20 cellular contexts compared by ENCODE assay signal in genomic region chr9:128840524-128840923, GRCh38. TPM values are rescaled to one million over a fixed set of nuclear protein-coding genes. Genes with fewer than 3 reads are reported as not detected.
DNase-seq lines count a peak whose midpoint lies in the region; ATAC-seq and TF ChIP-seq lines count a peak whose summit lies in the region.
"Had no signal": no experiment of that assay in that cellular context is flagged by ENCODE, and none has a peak within 500 bp of the region (broad histone marks: within the 10 kb centered on the region; RNA-seq: fewer than 3 reads in every experiment).

No MANE protein-coding gene starts in this region.

- no peak for DNase-seq in left lobe of liver (ENCODE audit: low spot score)
- no peak for DNase-seq in right lobe of liver
- DNase-seq in activated effector memory CD4-positive, alpha-beta T cell treated with anti-CD3 and anti-CD28 coated beads, Interleukin-2, amount 50 U/mL, for 16 hours: no peak
- DNase-seq in mesendoderm: no peak
- DNase-seq: 8988T; ACHN; BE2C; C1 segment of cervical spinal cord; CD4-positive, alpha-beta T cell; CD8-positive, alpha-beta T cell; DMS 273 treated with DMSO at 0.1 percent for 48 hours; DMS153; DMS53; DMS79; DND-41; EL; GDM1 had no signal

- H2BK120ac ChIP-seq in mesendoderm (ENCODE audit: low read depth, low read length): no peak overlapping the region

- TF ChIP-seq POLR2A in right lobe of liver (IDR thresholded peaks at IDR 0.05): no peak

- no peak overlapping the region for H3K4ac ChIP-seq in mesendoderm (ENCODE audit: low read depth, low read length)

- no peak for TF ChIP-seq CTCF in 22Rv1 (IDR thresholded peaks at IDR 0.05)
- no peak for TF ChIP-seq CTCF in right lobe of liver (IDR thresholded peaks at IDR 0.05)

- no peaks in the 10 kb centered on the region for H3K9me3 ChIP-seq in right lobe of liver
- H3K9me3 ChIP-seq: BE2C, BLaER1 had no signal

- H2BK5ac ChIP-seq in mesendoderm (ENCODE audit: low read length): no peak overlapping the region

- intact Hi-C loops in right lobe of liver (cut with DNase I): no loop called here

- no peak overlapping the region for H2AK5ac ChIP-seq in mesendoderm (ENCODE audit: low read length)

- H4K5ac ChIP-seq in mesendoderm (ENCODE audit: low read length): no peak overlapping the region

- peak; percentile 22 for ATAC-seq in left lobe of liver
- ATAC-seq in right lobe of liver: peak; percentile 34 to 65 (median 58)
- ATAC-seq: CD8-positive, alpha-beta T cell; GM12878 had no signal

- H2BK15ac ChIP-seq in mesendoderm (replicated peaks; ENCODE audit: low read depth): no peak overlapping the region

- no peak overlapping the region for H3K4me3 ChIP-seq in right lobe of liver
- no peak overlapping the region for H3K4me3 ChIP-seq in mesendoderm (ENCODE audit: low read length)
- H3K4me3 ChIP-seq: BLaER1, GM12878 had no signal

- H3K36me3 ChIP-seq in right lobe of liver (no peaks in the 10 kb centered on the region), mesendoderm (ENCODE audit: control insufficient read depth, insufficient read depth, low read length) (no peaks in the 10 kb centered on the region)

- no peak overlapping the region for H3K56ac ChIP-seq in mesendoderm (ENCODE audit: low read length)

- no peak overlapping the region for H3K18ac ChIP-seq in mesendoderm (ENCODE audit: low read length)

- H3K79me2 ChIP-seq in mesendoderm (ENCODE audit: control insufficient read depth, insufficient read depth, low read length): no peaks in the 10 kb centered on the region

- no peaks in the 10 kb centered on the region for H3K27me3 ChIP-seq in right lobe of liver
- H3K27me3 ChIP-seq in mesendoderm (ENCODE audit: insufficient read depth, low read length, poor library complexity): no peaks in the 10 kb centered on the region
- H3K27me3 ChIP-seq: BE2C, BLaER1 had no signal

- H4K8ac ChIP-seq in mesendoderm (ENCODE audit: low read depth, low read length): no peak overlapping the region

- peaks cover 0 to 12% (median 0%) of the 10 kb centered on the region in 4 donors for H3K4me1 ChIP-seq in right lobe of liver
- H3K4me1 ChIP-seq in mesendoderm (ENCODE audit: control insufficient read depth, low read depth, low read length): no peaks in the 10 kb centered on the region

- no peak overlapping the region for H3K4me2 ChIP-seq in mesendoderm (ENCODE audit: low read length)
- H3K4me2 ChIP-seq: BLaER1 had no signal

- H3K27ac ChIP-seq in 22Rv1 (peak overlapping the region; percentile 70), right lobe of liver (no peak overlapping the region), mesendoderm (ENCODE audit: low read depth, low read length) (no peak overlapping the region)
- H3K27ac ChIP-seq: BLaER1 had no signal

- H3K79me1 ChIP-seq in mesendoderm (ENCODE audit: low read length): no peaks in the 10 kb centered on the region

- WGBS in right lobe of liver (ENCODE audit: insufficient coverage, low coverage, low lambda C conversion rate, missing lambda C conversion rate): 86% methylated on average over 1 of the region's 1 CpG
- WGBS in mesendoderm (ENCODE audit: extremely low coverage, insufficient coverage, low lambda C conversion rate): no CpG with 5 or more reads among the region's 1 CpG

- no peak overlapping the region for H3K23ac ChIP-seq in mesendoderm (ENCODE audit: low read length)

- H3K9ac ChIP-seq in mesendoderm (ENCODE audit: low read length): no peak overlapping the region
- H3K9ac ChIP-seq: BLaER1 had no signal

RNA-seq across cellular contexts. Expression of gene SPOUT1, which starts 10.9 kb away (rescaled TPM):
- 36.7 TPM for total RNA-seq in left lobe of liver
- 10 to 100 TPM; 14.5 to 37.8 (median 24.5) TPM for total RNA-seq in right lobe of liver
- polyA plus RNA-seq in mesendoderm (2013, experiment 1 of 2): 22.9 TPM
- polyA plus RNA-seq in mesendoderm (2013, experiment 2 of 2): 22.4 TPM

RNA-seq across cellular contexts. Expression of gene ENDOG, which starts 22.2 kb away (rescaled TPM):
- total RNA-seq in left lobe of liver (53.0 TPM), right lobe of liver (10 to 100 TPM; 22.4 to 50.1 (median 41.0) TPM)
- 9.6 TPM for polyA plus RNA-seq in mesendoderm (2013, experiment 1 of 2)
- polyA plus RNA-seq in mesendoderm (2013, experiment 2 of 2): 9.5 TPM

RNA-seq across cellular contexts. Expression of gene KYAT1, which starts 41.2 kb away (rescaled TPM):
- total RNA-seq in left lobe of liver (9.6 TPM), right lobe of liver (10 to 100 TPM in 4 of 6 experiments, 1 to 10 TPM in 2; 7.2 to 12.7 (median 10.4) TPM)
- polyA plus RNA-seq in mesendoderm (2013, experiment 1 of 2): 4.8 TPM
- polyA plus RNA-seq in mesendoderm (2013, experiment 2 of 2): 5.4 TPM

RNA-seq across cellular contexts. Expression of gene LRRC8A, which starts 41.4 kb away (rescaled TPM):
- total RNA-seq in left lobe of liver: 11.0 TPM
- total RNA-seq in right lobe of liver: 10 to 100 TPM in 5 of 6 experiments, 1 to 10 TPM in 1; 8.6 to 46.1 (median 22.1) TPM
- polyA plus RNA-seq in mesendoderm (2013, experiment 1 of 2): 52.4 TPM
- 53.7 TPM for polyA plus RNA-seq in mesendoderm (2013, experiment 2 of 2)

RNA-seq across cellular contexts. Expression of gene TBC1D13, which starts 53.5 kb away (rescaled TPM):
- 14.1 TPM for total RNA-seq in left lobe of liver
- 10 to 100 TPM in 4 of 6 experiments, 1 to 10 TPM in 2; 7.3 to 16.0 (median 12.6) TPM for total RNA-seq in right lobe of liver
- polyA plus RNA-seq in mesendoderm (2013, experiment 1 of 2): 19.4 TPM
- 19.3 TPM for polyA plus RNA-seq in mesendoderm (2013, experiment 2 of 2)
